Comparison of ENCODE assay signal across 13 cellular contexts in the genomic region with DNA sequence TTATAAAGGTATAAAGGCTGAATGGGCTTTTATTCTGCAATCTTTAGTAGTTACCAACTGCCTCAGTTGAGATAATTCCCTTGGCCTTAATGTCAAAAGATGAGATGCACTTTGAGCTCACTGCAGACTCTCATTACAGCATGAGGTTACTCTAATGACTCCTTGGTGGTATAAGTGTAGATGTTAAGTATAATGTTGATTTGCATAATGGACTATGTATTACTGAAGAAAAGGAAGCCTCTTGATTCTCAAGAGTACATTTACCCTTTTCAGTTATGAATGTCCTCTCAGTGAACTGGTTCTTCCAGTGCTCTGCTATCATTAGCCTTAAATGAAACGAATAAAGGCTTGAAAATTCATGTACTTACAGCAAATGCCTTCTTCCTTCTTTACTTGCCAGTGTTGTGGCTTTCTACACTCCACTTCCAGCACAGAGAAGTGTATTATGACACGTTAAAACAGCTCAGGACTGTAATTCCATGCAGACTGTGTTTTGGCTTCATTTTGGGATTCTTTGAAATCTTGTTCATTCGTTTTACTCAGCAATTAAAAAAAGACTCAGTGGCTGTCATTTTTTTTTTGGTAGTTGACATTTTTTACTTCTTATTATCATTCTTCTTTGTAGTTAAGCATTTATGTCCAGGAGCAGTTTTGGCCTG.
DNase-seq lines count a peak whose midpoint lies in the region; ATAC-seq and TF ChIP-seq lines count a peak whose summit lies in the region.
"Had no signal": no experiment of that assay in that cellular context is flagged by ENCODE, and none has a peak within 500 bp of the region (broad histone marks: within the 10 kb centered on the region; RNA-seq: fewer than 3 reads in every experiment).

No MANE protein-coding gene starts in this region.

- peaks cover 16% of the 10 kb centered on the region for H3K36me3 ChIP-seq in mesodermal cell (ENCODE audit: control insufficient read depth, insufficient read depth, low read length)

- peak overlapping the region; percentile 17 for H3K27ac ChIP-seq in mesodermal cell (ENCODE audit: low read depth, low read length, severe bottlenecking)
- H3K27ac ChIP-seq: cardiac muscle cell, heart left ventricle had no signal

- 85 to 100% methylated on average over 1 to 2 of the region's 3 CpGs for WGBS in mesodermal cell (ENCODE audit: insufficient coverage in 2 of 2), 2 experiments

- TF ChIP-seq CTCF in GM13977 (IDR thresholded peaks at IDR 0.05; ENCODE audit: extremely low read depth, insufficient read depth, missing control alignments), result no peak

- no peaks in the 10 kb centered on the region for H3K9me3 ChIP-seq in mesodermal cell (ENCODE audit: control insufficient read depth, low read length)
- H3K9me3 ChIP-seq: heart left ventricle had no signal

- DNase-seq in GM13977 (ENCODE audit: low spot score), result peak; percentile 16
- peak; percentile 33 for DNase-seq in NCI-H2029 (lab: John Stamatoyannopoulos, UW)
- no peak for DNase-seq in medulla oblongata (ENCODE audit: extremely low spot score)
- no peak for DNase-seq in iPS-NIHi7 (ENCODE audit: extremely low spot score)
- DNase-seq in T-helper 9 cell, result no peak
- DNase-seq: activated CD8-positive, alpha-beta T cell treated with anti-CD3 and anti-CD28 coated beads for 36 hours; KBM-7 had no signal

- no peaks in the 10 kb centered on the region for H3K4me1 ChIP-seq in mesodermal cell (ENCODE audit: control insufficient read depth, insufficient read depth, low read length, poor library complexity, severe bottlenecking)

- ATAC-seq in GM21825 (IDR thresholded peaks at IDR 0.05; ENCODE audit: unreplicated experiment) (peak; percentile 95), GM21717 (IDR thresholded peaks at IDR 0.05; ENCODE audit: unreplicated experiment) (no peak)
- ATAC-seq: activated CD8-positive, alpha-beta T cell treated with anti-CD3 and anti-CD28 coated beads for 36 hours; GM23338 had no signal

- no peak overlapping the region for H3K4me3 ChIP-seq in mesodermal cell (ENCODE audit: extremely low read depth, insufficient read depth, low read length, poor library complexity, severe bottlenecking)
- H3K4me3 ChIP-seq: cardiac muscle cell, GM23338, heart left ventricle had no signal

- in situ Hi-C loops in GM13977 (cut with MboI; ENCODE audit: low pct_unique_long_range_greater_than_20kb, low sequenced_read_pairs, unreplicated experiment), result no loop called here

Comparison
In these comparisons a context has a peak if more than half of its experiments do, and no peak if none do; other contexts are left out.
1. DNase-seq: peak in GM13977 (single experiment) and NCI-H2029 (single experiment); none in medulla oblongata (single experiment), iPS-NIHi7 (single experiment) and T-helper 9 cell (single experiment).